Comparison of ENCODE assay signal across 1 cellular context in the genomic region with DNA sequence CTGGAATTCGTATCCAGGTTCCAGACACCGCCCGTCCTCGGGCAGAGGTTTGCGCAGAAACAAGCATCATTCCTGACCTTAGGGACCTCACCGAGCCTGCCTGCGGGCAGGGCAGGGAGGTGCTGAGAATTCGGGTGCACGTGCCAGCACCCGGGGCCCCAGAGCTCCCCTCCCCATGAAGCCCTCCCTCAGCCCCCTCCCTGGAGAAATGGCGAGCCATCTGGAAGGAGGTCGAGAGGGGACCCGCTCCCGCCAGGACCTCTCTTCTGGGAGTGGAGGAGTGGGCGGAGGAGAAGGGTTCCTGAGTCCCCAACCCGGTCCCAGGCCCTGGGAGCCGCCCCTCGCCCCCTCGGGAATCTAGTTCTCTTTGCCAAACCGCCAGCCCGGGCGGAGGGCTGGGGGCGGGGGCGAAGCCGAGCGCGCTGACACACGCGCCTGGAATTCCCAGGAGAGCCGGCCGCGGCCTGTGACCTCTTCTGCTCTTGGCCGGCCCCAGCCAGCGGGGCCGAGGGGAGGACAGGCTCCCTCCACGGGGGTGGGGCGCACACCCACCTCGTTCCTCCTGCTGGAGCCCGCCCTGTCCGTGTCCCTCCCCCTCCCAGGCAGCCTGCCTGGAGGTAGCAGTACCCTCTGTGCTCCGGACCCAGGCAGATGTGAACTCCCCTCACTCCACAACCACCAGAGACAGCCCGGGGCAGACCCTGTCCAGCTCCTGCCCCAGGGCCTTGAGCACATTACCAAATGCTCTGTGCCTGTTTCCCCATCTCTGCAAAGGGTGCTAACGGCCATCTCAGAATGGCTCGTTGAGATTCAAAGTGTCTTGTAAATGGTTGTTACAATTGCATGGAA.
TF ChIP-seq lines count a peak whose summit lies in the region.

No MANE protein-coding gene starts in this region.

TF ChIP-seq in A549, 52 proteins besides CTCF, POLR2A, EP300 and RAD21 (continued from another document):
- TF ChIP-seq MAX (IDR thresholded peaks at IDR 0.05) (peak; percentile 79; the same call in 1 of the 2 replicates), FOXS1 (CRISPR knock-in tag; IDR thresholded peaks at IDR 0.05) (no peak), MYC (IDR thresholded peaks at IDR 0.05; ENCODE audit: borderline replicate concordance, low read length) (0 out of 2 replicates have a peak, but pooled peaks have one; percentile 24), GATA3 (IDR thresholded peaks at IDR 0.05; ENCODE audit: borderline replicate concordance) (peak; percentile 72), CHD4 (IDR thresholded peaks at IDR 0.05; ENCODE audit: borderline replicate concordance) (no peak; the same call in 1 of the 2 replicates), NFE2L2 (conservative IDR thresholded peaks at IDR 0.05; ENCODE audit: low read length) (no peak), ZFP36 (IDR thresholded peaks at IDR 0.05; ENCODE audit: borderline replicate concordance, partially characterized antibody) (no peak), HES2 (IDR thresholded peaks at IDR 0.05) (no peak), E2F6 (IDR thresholded peaks at IDR 0.05; ENCODE audit: borderline replicate concordance, low read depth) (0 out of 2 replicates have a peak, but pooled peaks have one; percentile 6), ZC3H11A (IDR thresholded peaks at IDR 0.05) (no peak), PHF8 (IDR thresholded peaks at IDR 0.05; ENCODE audit: borderline replicate concordance, low read depth) (no peak), RARB (CRISPR knock-in tag; IDR thresholded peaks at IDR 0.05) (peak; percentile 88), EHF (CRISPR knock-in tag; IDR thresholded peaks at IDR 0.05) (no peak), HOXA7 (CRISPR knock-in tag; IDR thresholded peaks at IDR 0.05) (peak; percentile 69; the same call in 1 of the 2 replicates), NR3C1 (IDR thresholded peaks at IDR 0.05) (no peak), CEBPB (IDR thresholded peaks at IDR 0.05) (peak in 1 of 2 experiments; percentile 26; a peak in 1 of 4 replicates), BHLHE40 (IDR thresholded peaks at IDR 0.05; ENCODE audit: low read depth, low read length) (peak; percentile 90), CBX8 (IDR thresholded peaks at IDR 0.05) (no peak)
- TF ChIP-seq, protein P1, sequence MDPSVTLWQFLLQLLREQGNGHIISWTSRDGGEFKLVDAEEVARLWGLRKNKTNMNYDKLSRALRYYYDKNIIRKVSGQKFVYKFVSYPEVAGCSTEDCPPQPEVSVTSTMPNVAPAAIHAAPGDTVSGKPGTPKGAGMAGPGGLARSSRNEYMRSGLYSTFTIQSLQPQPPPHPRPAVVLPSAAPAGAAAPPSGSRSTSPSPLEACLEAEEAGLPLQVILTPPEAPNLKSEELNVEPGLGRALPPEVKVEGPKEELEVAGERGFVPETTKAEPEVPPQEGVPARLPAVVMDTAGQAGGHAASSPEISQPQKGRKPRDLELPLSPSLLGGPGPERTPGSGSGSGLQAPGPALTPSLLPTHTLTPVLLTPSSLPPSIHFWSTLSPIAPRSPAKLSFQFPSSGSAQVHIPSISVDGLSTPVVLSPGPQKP (IDR thresholded peaks at IDR 0.05; ENCODE audit: low read depth, low read length) = no peak
- TF ChIP-seq, protein P2, sequence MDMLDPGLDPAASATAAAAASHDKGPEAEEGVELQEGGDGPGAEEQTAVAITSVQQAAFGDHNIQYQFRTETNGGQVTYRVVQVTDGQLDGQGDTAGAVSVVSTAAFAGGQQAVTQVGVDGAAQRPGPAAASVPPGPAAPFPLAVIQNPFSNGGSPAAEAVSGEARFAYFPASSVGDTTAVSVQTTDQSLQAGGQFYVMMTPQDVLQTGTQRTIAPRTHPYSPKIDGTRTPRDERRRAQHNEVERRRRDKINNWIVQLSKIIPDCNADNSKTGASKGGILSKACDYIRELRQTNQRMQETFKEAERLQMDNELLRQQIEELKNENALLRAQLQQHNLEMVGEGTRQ (IDR thresholded peaks at IDR 0.05) = no peak
- TF ChIP-seq, protein P3, sequence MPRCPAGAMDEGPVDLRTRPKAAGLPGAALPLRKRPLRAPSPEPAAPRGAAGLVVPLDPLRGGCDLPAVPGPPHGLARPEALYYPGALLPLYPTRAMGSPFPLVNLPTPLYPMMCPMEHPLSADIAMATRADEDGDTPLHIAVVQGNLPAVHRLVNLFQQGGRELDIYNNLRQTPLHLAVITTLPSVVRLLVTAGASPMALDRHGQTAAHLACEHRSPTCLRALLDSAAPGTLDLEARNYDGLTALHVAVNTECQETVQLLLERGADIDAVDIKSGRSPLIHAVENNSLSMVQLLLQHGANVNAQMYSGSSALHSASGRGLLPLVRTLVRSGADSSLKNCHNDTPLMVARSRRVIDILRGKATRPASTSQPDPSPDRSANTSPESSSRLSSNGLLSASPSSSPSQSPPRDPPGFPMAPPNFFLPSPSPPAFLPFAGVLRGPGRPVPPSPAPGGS (IDR thresholded peaks at IDR 0.05) = no peak; the same call in 2 of the 3 replicates
